19 cellular contexts compared by ENCODE assay signal in genomic region chr18:58928401-58928800, GRCh38.
DNase-seq lines count a peak whose midpoint lies in the region; ATAC-seq and TF ChIP-seq lines count a peak whose summit lies in the region.
"Had no signal": no experiment of that assay in that cellular context is flagged by ENCODE, and none has a peak within 500 bp of the region (broad histone marks: within the 10 kb centered on the region; RNA-seq: fewer than 3 reads in every experiment).

No MANE protein-coding gene starts in this region.

- H3K4me3 Mint-ChIP-seq in osteocyte (ENCODE audit: unreplicated experiment): no peak overlapping the region
- no peak overlapping the region for H3K4me3 Mint-ChIP-seq in CD14-positive monocyte
- H3K4me3 Mint-ChIP-seq: type B pancreatic cell had no signal

- no peaks in the 10 kb centered on the region for H3K27me3 Mint-ChIP-seq in osteocyte (ENCODE audit: unreplicated experiment)
- H3K27me3 Mint-ChIP-seq in CD14-positive monocyte (ENCODE audit: low read depth in 3 of 3): peaks cover 0 to 7% (median 4%) of the 10 kb centered on the region in 3 donors
- H3K27me3 Mint-ChIP-seq: type B pancreatic cell had no signal

- H3K9me3 ChIP-seq in A673 (ENCODE audit: low read depth, low read length, poor library complexity, severe bottlenecking) (peaks cover 12% of the 10 kb centered on the region), SK-N-MC (ENCODE audit: low read depth, low read length) (0 out of 2 replicates have a peak, but pooled peaks cover 3% of the 10 kb centered on the region)
- H3K9me3 ChIP-seq: neutrophil had no signal

- H3K27me3 ChIP-seq in A673 (replicated peaks; ENCODE audit: insufficient read depth, low read depth, low read length, poor library complexity): no peaks in the 10 kb centered on the region
- H3K27me3 ChIP-seq: neutrophil had no signal

- H3K36me3 Mint-ChIP-seq in osteocyte (ENCODE audit: unreplicated experiment) (peaks cover 25% of the 10 kb centered on the region), CD14-positive monocyte (no peaks in the 10 kb centered on the region)

- H3K27ac Mint-ChIP-seq in osteocyte (ENCODE audit: unreplicated experiment) (peak overlapping the region; percentile 55), CD14-positive monocyte (no peak overlapping the region)
- H3K27ac Mint-ChIP-seq: activated T-helper 2 cell treated with anti-CD3 and anti-CD28 coated beads, Interferon-gamma antibody, Interleukin-2, Interleukin-4, amounts not matched to agents 10 μg/mL and 5 μg/mL and 100 μg/mL, durations not matched to agents 14 hours and 24 hours and 36 hours; type B pancreatic cell had no signal

- TF ChIP-seq CTCF in A673 (conservative IDR thresholded peaks at IDR 0.05; ENCODE audit: low read depth, low read length) (no peak), osteocyte (IDR thresholded peaks at IDR 0.05) (no peak), CD14-positive monocyte (IDR thresholded peaks at IDR 0.05) (no peak)

- BruUV-seq in A673 (replicated peaks; lab: Mats Ljungman, UMichigan): no TSS peak

- ATAC-seq in Right ventricle myocardium superior (ENCODE audit: poor library complexity): peak; percentile 25
- no peak for ATAC-seq in HG03457 (IDR thresholded peaks at IDR 0.05; ENCODE audit: unreplicated experiment)
- ATAC-seq in GM19023 (IDR thresholded peaks at IDR 0.05; ENCODE audit: unreplicated experiment): no peak

- H3K4me3 ChIP-seq in A673 (ENCODE audit: low read depth, low read length, poor library complexity, severe bottlenecking) (no peak overlapping the region), SK-N-MC (peak overlapping the region; percentile 30; the same call in 1 of the 2 replicates)

- H3K9ac ChIP-seq in SK-N-MC (ENCODE audit: insufficient read length): no peak overlapping the region

- H3K36me3 ChIP-seq in A673 (ENCODE audit: insufficient read depth, low read length, poor library complexity, severe bottlenecking) (peaks cover 17% of the 10 kb centered on the region), SK-N-MC (ENCODE audit: insufficient read depth, low read length) (peaks cover 37% of the 10 kb centered on the region)
- H3K36me3 ChIP-seq: neutrophil had no signal

- peak overlapping the region; percentile 32 for H3K27ac ChIP-seq in A673 (ENCODE audit: low read depth, low read length, poor library complexity, severe bottlenecking)
- peak overlapping the region; percentile 60 for H3K27ac ChIP-seq in SK-N-MC
- H3K27ac ChIP-seq: neutrophil, RWPE1, WERI-Rb-1 had no signal

- intact Hi-C loops in A673 (cut with micrococcal nuclease; ENCODE audit: unreplicated experiment): no loop called here
- intact Hi-C loops in Right ventricle myocardium superior (cut with DNase I): no loop called here
- intact Hi-C loops in CD14-positive monocyte (cut with micrococcal nuclease): no loop called here

- POLR2A ChIA-PET in A673 (lab: Charles Lee; ENCODE audit: low non-redundant PET): no interaction called here

- H3K4me1 Mint-ChIP-seq in osteocyte (ENCODE audit: unreplicated experiment) (peaks cover 27% of the 10 kb centered on the region), CD14-positive monocyte (peaks cover 2% of the 10 kb centered on the region)

- DNase-seq in A673 (ENCODE audit: low spot score): no peak
- DNase-seq in SK-N-MC (ENCODE audit: low read depth, low spot score): no peak
- DNase-seq in Right ventricle myocardium superior: no peak
- no peak for DNase-seq in osteocyte (ENCODE audit: extremely low spot score, unreplicated experiment)
- no peak for DNase-seq in CD14-positive monocyte (ENCODE audit: low spot score)
- DNase-seq in activated CD4-positive, alpha-beta T cell treated with anti-CD3 and anti-CD28 coated beads, Interleukin-2, amount 50 U/mL, for 4 hours: no peak
- DNase-seq: DMS79 treated with DMSO at 0.1 percent for 48 hours; KG1; NCI-H1092 treated with DMSO at 0.1 percent for 48 hours; NCI-H2171; NCI-H82; stimulated activated CD4-positive, alpha-beta T cell treated with anti-CD3 and anti-CD28 coated beads, Interleukin-4, amount 100 ng/mL, for 24 hours; WERI-Rb-1 had no signal

- H3K4me1 ChIP-seq in A673 (ENCODE audit: insufficient read depth, low read length, poor library complexity, severe bottlenecking): peaks cover 37% of the 10 kb centered on the region

- CTCF ChIA-PET in A673 (lab: Charles Lee): no interaction called here

- H3K9me3 Mint-ChIP-seq in osteocyte (ENCODE audit: unreplicated experiment) (peaks cover 15% of the 10 kb centered on the region), CD14-positive monocyte (peaks cover 3 to 10% (median 5%) of the 10 kb centered on the region in 7 donors)
- H3K9me3 Mint-ChIP-seq: activated T-helper 2 cell treated with anti-CD3 and anti-CD28 coated beads, Interferon-gamma antibody, Interleukin-2, Interleukin-4, amounts not matched to agents 10 μg/mL and 5 μg/mL and 100 μg/mL, durations not matched to agents 14 hours and 24 hours and 36 hours had no signal
